Comparison of ENCODE assay signal across 20 cellular contexts in the genomic region with DNA sequence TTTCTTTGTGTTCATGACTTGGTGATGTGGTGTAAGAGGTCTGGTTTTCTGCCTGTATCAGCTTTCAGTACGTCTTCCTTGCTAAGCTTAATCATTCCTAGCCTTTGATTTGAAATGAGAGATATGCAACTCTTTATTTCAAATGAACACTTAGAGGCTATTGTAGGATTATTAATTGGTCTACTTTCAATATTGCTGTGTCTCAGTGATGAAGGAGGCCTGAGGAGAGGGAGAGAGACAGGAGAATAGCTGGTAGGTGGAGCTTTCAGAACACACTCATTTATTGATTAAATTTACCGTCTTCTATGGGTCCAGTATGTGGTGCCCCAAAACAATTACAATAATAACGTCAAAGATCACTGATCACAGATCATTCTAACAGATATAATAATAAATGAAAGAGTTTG.
DNase-seq lines count a peak whose midpoint lies in the region; ATAC-seq and TF ChIP-seq lines count a peak whose summit lies in the region.
"Had no signal": no experiment of that assay in that cellular context is flagged by ENCODE, and none has a peak within 500 bp of the region (broad histone marks: within the 10 kb centered on the region; RNA-seq: fewer than 3 reads in every experiment).

No MANE protein-coding gene starts in this region.

- ATAC-seq in heart right ventricle (no peak), GM21526 (IDR thresholded peaks at IDR 0.05; ENCODE audit: low FRiP score, unreplicated experiment) (no peak)
- ATAC-seq: K562, PC-3 had no signal

- H3K4me1 ChIP-seq in KMS-11 (ENCODE audit: low read depth, poor library complexity, severe bottlenecking) (peaks cover 26% of the 10 kb centered on the region), ascending aorta (peaks cover 0 to 6% of the 10 kb centered on the region in 2 donors), heart right ventricle (peaks cover 0 to 19% (median 6%) of the 10 kb centered on the region in 9 donors)

- H3K36me3 Mint-ChIP-seq in activated T-cell treated with anti-CD3 and anti-CD28 coated beads, Interleukin-2, amount 50 U/mL, for 24 hours (ENCODE audit: low read depth) = peaks cover 3% of the 10 kb centered on the region
- H3K36me3 Mint-ChIP-seq in stimulated activated naive CD8-positive, alpha-beta T cell treated with anti-CD3 and anti-CD28 coated beads, Interleukin-15, Interleukin-2, amounts not matched to agents 100 ng/mL and 50 ng/mL, for 24 hours (ENCODE audit: low read depth) = no peaks in the 10 kb centered on the region

- H3K4me2 ChIP-seq in KMS-11 = 0 out of 2 replicates have a peak overlapping the region, but pooled peaks have one; percentile 21

- no peak overlapping the region for H2AFZ ChIP-seq in KMS-11 (ENCODE audit: low read depth)

- H3K27me3 ChIP-seq in KMS-11 (ENCODE audit: insufficient read depth, low read depth) = no peaks in the 10 kb centered on the region
- H3K27me3 ChIP-seq in ascending aorta = no peaks in the 10 kb centered on the region
- H3K27me3 ChIP-seq in heart right ventricle = no peaks in the 10 kb centered on the region
- H3K27me3 ChIP-seq: cardiac muscle cell had no signal

- no peak for TF ChIP-seq CTCF in KMS-11 (conservative IDR thresholded peaks at IDR 0.05; ENCODE audit: low read depth, low read length)
- no peak for TF ChIP-seq CTCF in ascending aorta (IDR thresholded peaks at IDR 0.05)
- TF ChIP-seq CTCF in heart right ventricle (IDR thresholded peaks at IDR 0.05) = no peak

- H3K9ac ChIP-seq in KMS-11 = no peak overlapping the region

- H4K20me1 ChIP-seq in KMS-11 (ENCODE audit: insufficient read depth) = no peaks in the 10 kb centered on the region

- no peaks in the 10 kb centered on the region for H3K79me2 ChIP-seq in KMS-11 (ENCODE audit: insufficient read depth, low read depth)

- H3K4me1 Mint-ChIP-seq in activated T-cell treated with anti-CD3 and anti-CD28 coated beads, Interleukin-2, amount 50 U/mL, for 24 hours (ENCODE audit: low read depth) = peaks cover 30% of the 10 kb centered on the region
- peaks cover 22% of the 10 kb centered on the region for H3K4me1 Mint-ChIP-seq in stimulated activated naive CD8-positive, alpha-beta T cell treated with anti-CD3 and anti-CD28 coated beads, Interleukin-15, Interleukin-2, amounts not matched to agents 100 ng/mL and 50 ng/mL, for 24 hours (ENCODE audit: low read depth)

- H3K27ac ChIP-seq in KMS-11 (no peak overlapping the region), ascending aorta (peak overlapping the region; percentile 47 to 51), heart right ventricle (no peak overlapping the region)
- H3K27ac ChIP-seq: cardiac muscle cell had no signal

- H3K27me3 Mint-ChIP-seq in activated T-cell treated with anti-CD3 and anti-CD28 coated beads, Interleukin-2, amount 50 U/mL, for 24 hours = no peaks in the 10 kb centered on the region
- H3K27me3 Mint-ChIP-seq in stimulated activated naive CD8-positive, alpha-beta T cell treated with anti-CD3 and anti-CD28 coated beads, Interleukin-15, Interleukin-2, amounts not matched to agents 100 ng/mL and 50 ng/mL, for 24 hours = no peaks in the 10 kb centered on the region

- H3K36me3 ChIP-seq in KMS-11 (ENCODE audit: insufficient read depth) (no peaks in the 10 kb centered on the region), ascending aorta (no peaks in the 10 kb centered on the region), heart right ventricle (peaks cover 0 to 12% (median 0%) of the 10 kb centered on the region in 9 donors)
- H3K36me3 ChIP-seq: cardiac muscle cell had no signal

- no peak overlapping the region for H3K4me3 Mint-ChIP-seq in activated T-cell treated with anti-CD3 and anti-CD28 coated beads, Interleukin-2, amount 50 U/mL, for 24 hours
- H3K4me3 Mint-ChIP-seq in stimulated activated naive CD8-positive, alpha-beta T cell treated with anti-CD3 and anti-CD28 coated beads, Interleukin-15, Interleukin-2, amounts not matched to agents 100 ng/mL and 50 ng/mL, for 24 hours = peak overlapping the region; percentile 4

- H3K27ac Mint-ChIP-seq in activated T-cell treated with anti-CD3 and anti-CD28 coated beads, Interleukin-2, amount 50 U/mL, for 24 hours = peak overlapping the region; percentile 71
- no peak overlapping the region for H3K27ac Mint-ChIP-seq in stimulated activated naive CD8-positive, alpha-beta T cell treated with anti-CD3 and anti-CD28 coated beads, Interleukin-15, Interleukin-2, amounts not matched to agents 100 ng/mL and 50 ng/mL, for 24 hours

- H3K4me3 ChIP-seq in KMS-11 (IDR thresholded peaks at IDR 0.05; ENCODE audit: insufficient read depth, low read depth, low read length) (no peak overlapping the region), ascending aorta (peak overlapping the region in 1 of 2 donors; percentile 39), heart right ventricle (no peak overlapping the region)
- H3K4me3 ChIP-seq: cardiac muscle cell, K562, lung had no signal

- 84 to 93% methylated on average over 3 of the region's 3 CpGs for WGBS in heart right ventricle, 2 donors

- no peak for DNase-seq in activated T-cell treated with anti-CD3 and anti-CD28 coated beads, Interleukin-2, amount 50 U/mL, for 24 hours
- DNase-seq in activated T-cell treated with anti-CD3 and anti-CD28 coated beads, Interleukin-2, amount 50 U/mL, for 48 hours = no peak
- DNase-seq in ascending aorta (ENCODE audit: low spot score in 2 of 2) (no peak), hypothalamus (lab: John Stamatoyannopoulos, UW) (no peak), heart right ventricle (no peak)
- DNase-seq: amygdala; C1 segment of cervical spinal cord; GDM1; kidney; NCI-H187; NCI-H774; PC-3; SHP77; stimulated activated CD4-positive, alpha-beta T cell treated with anti-CD3 and anti-CD28 coated beads, Interleukin-4, amount 100 ng/mL, for 4 hours had no signal

- intact Hi-C loops in ascending aorta (cut with DNase I) (no loop called here), heart right ventricle (cut with DNase I) (no loop called here)

- H3K9me3 ChIP-seq in ascending aorta (no peaks in the 10 kb centered on the region), heart right ventricle (peaks cover 0 to 12% (median 0%) of the 10 kb centered on the region in 11 donors)

- no peaks in the 10 kb centered on the region for H3K9me3 Mint-ChIP-seq in activated T-cell treated with anti-CD3 and anti-CD28 coated beads, Interleukin-2, amount 50 U/mL, for 24 hours
- H3K9me3 Mint-ChIP-seq in stimulated activated naive CD8-positive, alpha-beta T cell treated with anti-CD3 and anti-CD28 coated beads, Interleukin-15, Interleukin-2, amounts not matched to agents 100 ng/mL and 50 ng/mL, for 24 hours = no peaks in the 10 kb centered on the region

Comparison
In these comparisons a context has a peak if more than half of its experiments do, and no peak if none do; other contexts are left out.
1. H3K27ac ChIP-seq: peak in ascending aorta (2 of 2); none in KMS-11 (single experiment) and heart right ventricle (0 of 10).